ENCODE assay signal across 8 cellular contexts in genomic region chr17:76147211-76148014, GRCh38. TPM values are rescaled to one million over a fixed set of nuclear protein-coding genes. Genes with fewer than 3 reads are reported as not detected.
A peak's percentile ranks its signal among the peaks of the same experiment; 100 is the strongest.
DNase-seq lines count a peak whose midpoint lies in the region; TF ChIP-seq lines count a peak whose summit lies in the region.

No MANE protein-coding gene starts in this region.

- in situ Hi-C loops in transverse colon (cut with MboI; ENCODE audit: low pct_ligation_motif_present in 1 of 4, low pct_unique_long_range_greater_than_20kb in 1 of 4, low sequenced_read_pairs in 3 of 4): no loop called here

- H3K79me2 ChIP-seq in SU-DHL-6 (ENCODE audit: insufficient read depth, low read length): no peaks in the 10 kb centered on the region
- no peaks in the 10 kb centered on the region for H3K79me2 ChIP-seq in hepatocyte

- H4K20me1 ChIP-seq in SU-DHL-6 (ENCODE audit: low read depth, low read length) (no peaks in the 10 kb centered on the region), hepatocyte (ENCODE audit: insufficient read depth, poor library complexity, severe bottlenecking) (no peaks in the 10 kb centered on the region)

- H3K27ac ChIP-seq in SU-DHL-6 (ENCODE audit: low read depth, low read length): no peak overlapping the region
- no peak overlapping the region for H3K27ac ChIP-seq in hepatocyte
- no peak overlapping the region for H3K27ac ChIP-seq in transverse colon

- H3F3A ChIP-seq in SU-DHL-6 (ENCODE audit: insufficient read depth): no peaks in the 10 kb centered on the region

- H3K4me2 ChIP-seq in SU-DHL-6 (ENCODE audit: low read depth, low read length, poor library complexity, severe bottlenecking) (no peak overlapping the region), hepatocyte (no peak overlapping the region)

- H2AFZ ChIP-seq in SU-DHL-6 (ENCODE audit: low read depth, low read length, severe bottlenecking) (no peak overlapping the region), hepatocyte (no peak overlapping the region)

- H3K36me3 ChIP-seq in SU-DHL-6 (ENCODE audit: low read length): no peaks in the 10 kb centered on the region
- no peaks in the 10 kb centered on the region for H3K36me3 ChIP-seq in hepatocyte (replicated peaks; ENCODE audit: insufficient read depth, low read depth)
- no peaks in the 10 kb centered on the region for H3K36me3 ChIP-seq in transverse colon

- H3K9ac ChIP-seq in SU-DHL-6 (ENCODE audit: low read length): no peak overlapping the region

- POLR2A ChIA-PET in HEK293T (lab: Yijun Ruan, JAX): no interaction called here

- DNase-seq in CD1c-positive myeloid dendritic cell (ENCODE audit: extremely low spot score): peak; percentile 24
- DNase-seq in HEK293T (ENCODE audit: extremely low spot score): peak; percentile 45
- no peak for DNase-seq in hepatocyte (ENCODE audit: low spot score)
- DNase-seq in transverse colon: no peak
- no peak for DNase-seq in mucosa of gallbladder (ENCODE audit: low spot score)
- DNase-seq in AG08396 (ENCODE audit: low spot score): no peak
- no peak for DNase-seq in NCI-H187 (lab: John Stamatoyannopoulos, UW)

- TF ChIP-seq POLR2A in transverse colon (IDR thresholded peaks at IDR 0.05): no peak

- no peak for TF ChIP-seq EP300 in transverse colon (IDR thresholded peaks at IDR 0.05; ENCODE audit: low read depth)

- H3K9me2 ChIP-seq in SU-DHL-6 (replicated peaks; ENCODE audit: insufficient read depth, low read length) (no peaks in the 10 kb centered on the region), hepatocyte (replicated peaks; ENCODE audit: insufficient read depth) (no peaks in the 10 kb centered on the region)

- CTCF ChIA-PET in HEK293T (lab: Yijun Ruan, JAX): no interaction called here

- H3K9me3 ChIP-seq in SU-DHL-6 (ENCODE audit: insufficient read depth, low read length) (no peaks in the 10 kb centered on the region), hepatocyte (ENCODE audit: low read depth) (no peaks in the 10 kb centered on the region), transverse colon (no peaks in the 10 kb centered on the region)

- H3K4me3 ChIP-seq in SU-DHL-6 (ENCODE audit: insufficient read depth, low read length, poor library complexity, severe bottlenecking) (no peak overlapping the region), hepatocyte (no peak overlapping the region), transverse colon (no peak overlapping the region)

- WGBS in hepatocyte (ENCODE audit: low lambda C conversion rate, missing lambda C conversion rate): 83% methylated on average over 13 of the region's 13 CpGs
- 74 to 89% methylated on average over 3 to 13 of the region's 13 CpGs for WGBS in transverse colon (ENCODE audit: low coverage in 1 of 2), 2 donors

- H3K4me1 ChIP-seq in hepatocyte (ENCODE audit: insufficient read depth) (no peaks in the 10 kb centered on the region), transverse colon (peaks cover 0 to 8% (median 2%) of the 10 kb centered on the region in 4 donors)

- intact Hi-C loops in transverse colon (cut with DNase I; ENCODE audit: low total_unique reads): no loop called here

- no peaks in the 10 kb centered on the region for H3K27me3 ChIP-seq in SU-DHL-6 (ENCODE audit: low read length)
- no peaks in the 10 kb centered on the region for H3K27me3 ChIP-seq in hepatocyte
- no peaks in the 10 kb centered on the region for H3K27me3 ChIP-seq in transverse colon

- TF ChIP-seq CTCF in SU-DHL-6 (IDR thresholded peaks at IDR 0.05; ENCODE audit: insufficient read depth, low read length, poor library complexity, severe bottlenecking) (peak; percentile 17), hepatocyte (IDR thresholded peaks at IDR 0.05; ENCODE audit: poor library complexity) (peak; percentile 44), transverse colon (IDR thresholded peaks at IDR 0.05) (peak; percentile 19 to 46 (median 40))

TF ChIP-seq in HEK293T, 16 proteins besides CTCF, POLR2A, EP300 and RAD21:
- TF ChIP-seq FOXM1 (IDR thresholded peaks at IDR 0.05; ENCODE audit: borderline replicate concordance): no peak
- no peak for TF ChIP-seq CTBP1 (IDR thresholded peaks at IDR 0.05; ENCODE audit: borderline replicate concordance)
- no peak for TF ChIP-seq PKNOX1 (IDR thresholded peaks at IDR 0.05)
- TF ChIP-seq FOXK2 (IDR thresholded peaks at IDR 0.05): no peak
- no peak for TF ChIP-seq HDGF (IDR thresholded peaks at IDR 0.05; ENCODE audit: borderline replicate concordance)
- TF ChIP-seq ZNF384 (IDR thresholded peaks at IDR 0.05): no peak
- TF ChIP-seq TARDBP (IDR thresholded peaks at IDR 0.05): no peak

RNA-seq across cellular contexts. Expression of gene FOXJ1, which starts 6.4 kb away (rescaled TPM):
- total RNA-seq in hepatocyte (1.6 and 1.9 TPM in 2 replicates), transverse colon (1 to 10 TPM in 2 of 4 donors, under 1 TPM in 1, not detected in 1; 0.82 to 7.4 (median 1.9) TPM), mucosa of gallbladder (not detected)
- 1.1 and 2.2 TPM in 2 replicates for polyA plus RNA-seq in hepatocyte

RNA-seq across cellular contexts. Expression of gene EXOC7, which starts 43.8 kb away (rescaled TPM):
- total RNA-seq in hepatocyte: 92.9 and 94.7 TPM in 2 replicates
- polyA plus RNA-seq in hepatocyte: 95.6 and 111 TPM in 2 replicates
- 100 to 1,000 TPM in 2 of 4 donors, 10 to 100 TPM in 2; 88.0 to 143 (median 105) TPM for total RNA-seq in transverse colon
- total RNA-seq in mucosa of gallbladder: 163 TPM

Comparison
In these comparisons a context has a peak if more than half of its experiments do, and no peak if none do; other contexts are left out.
1. DNase-seq: peak in CD1c-positive myeloid dendritic cell (single experiment) and HEK293T (single experiment); none in hepatocyte (single experiment), transverse colon (single experiment), mucosa of gallbladder (single experiment), AG08396 (single experiment) and NCI-H187 (0 of 2).
2. Peak in every context shown above with its lines, with median percentiles within 50 percentile points of each other: CTCF ChIP-seq.